ENCODE assay signal across 15 cellular contexts in genomic region chr1:39787468-39787867, GRCh38. TPM values are rescaled to one million over a fixed set of nuclear protein-coding genes. Genes with fewer than 3 reads are reported as not detected.
DNase-seq lines count a peak whose midpoint lies in the region; ATAC-seq and TF ChIP-seq lines count a peak whose summit lies in the region.
"Had no signal": no experiment of that assay in that cellular context is flagged by ENCODE, and none has a peak within 500 bp of the region (broad histone marks: within the 10 kb centered on the region; RNA-seq: fewer than 3 reads in every experiment).

No MANE protein-coding gene starts in this region.

- H3K4me3 Mint-ChIP-seq in neural crest cell, result peak overlapping the region; percentile 41

- no peak for ATAC-seq in HG03139 (IDR thresholded peaks at IDR 0.05; ENCODE audit: unreplicated experiment)
- ATAC-seq: right cardiac atrium had no signal

- H3K27ac ChIP-seq in coronary artery, result no peak overlapping the region
- H3K27ac ChIP-seq: PC-9 had no signal

- no peak overlapping the region for H3K27ac Mint-ChIP-seq in neural crest cell (ENCODE audit: unreplicated experiment)

- no peaks in the 10 kb centered on the region for H3K9me3 Mint-ChIP-seq in neural crest cell

- H3K4me1 Mint-ChIP-seq in neural crest cell, result peaks cover 19% of the 10 kb centered on the region

- peaks cover 65% of the 10 kb centered on the region for H3K27me3 ChIP-seq in H7 (ENCODE audit: control insufficient read depth, insufficient read depth, low read length)

- H3K4me3 ChIP-seq in H7 (ENCODE audit: insufficient read depth, low read depth, low read length) (no peak overlapping the region), coronary artery (peak overlapping the region; percentile 77)
- H3K4me3 ChIP-seq: PC-9 had no signal

- H3K27me3 Mint-ChIP-seq in neural crest cell (ENCODE audit: low read depth), result peaks cover 66% of the 10 kb centered on the region

- H3K36me3 ChIP-seq in H7 (replicated peaks; ENCODE audit: control insufficient read depth, insufficient read depth, low read length), result no peaks in the 10 kb centered on the region

- no peaks in the 10 kb centered on the region for H3K36me3 Mint-ChIP-seq in neural crest cell (ENCODE audit: low read depth)

- TF ChIP-seq CTCF in coronary artery (IDR thresholded peaks at IDR 0.05), result no peak
- no peak for TF ChIP-seq CTCF in neural crest cell (conservative IDR thresholded peaks at IDR 0.05)

- DNase-seq in COLO668 (lab: John Stamatoyannopoulos, UW; ENCODE audit: unreplicated experiment) (peak; percentile 100), H7 (peak; percentile 49), coronary artery (ENCODE audit: low spot score) (no peak), neural crest cell (ENCODE audit: low read depth, low spot score) (no peak), activated gamma-delta T cell treated with Interleukin-2 at 50 U/mL for 16 hours (no peak), NCI-H2081 treated with DMSO at 0.1 percent for 48 hours (lab: John Stamatoyannopoulos, UW) (no peak)
- no peak for DNase-seq in activated effector memory CD4-positive, alpha-beta T cell treated with Interleukin-2 at 50 U/mL for 16 hours
- DNase-seq: DMS 273 treated with DMSO at 0.1 percent for 48 hours, erythroblast, Kasumi-1, NCI-H2171 treated with DMSO at 0.1 percent for 48 hours, PC-9, right cardiac atrium had no signal

RNA-seq across cellular contexts. Expression of gene BMP8B, which starts 1.2 kb away (rescaled TPM):
- 0.24 and 0.37 TPM in 2 replicates for total RNA-seq in H7 (2014; rRNA removed; shearing (Covaris generic))
- 1.2 and 1.4 TPM in 2 replicates for total RNA-seq in neural crest cell

RNA-seq across cellular contexts. Expression of gene OXCT2, which starts 16.3 kb away (rescaled TPM):
- not detected in 2 replicates for total RNA-seq in H7 (2014; rRNA removed; shearing (Covaris generic))
- 0.75 and 0.77 TPM in 2 replicates for total RNA-seq in neural crest cell
- total RNA-seq: T-helper 1 cell treated with Interleukin-12 subunit alpha and Interleukin-12 subunit beta and Interleukin-4 antibody, amounts not matched to agents 30 ng/mL and 1 ng/mL, for 36 hours had no signal

RNA-seq across cellular contexts. Expression of gene PPIE, which starts 48.8 kb away (rescaled TPM):
- 62.1 and 63.1 TPM in 2 replicates for total RNA-seq in H7 (2014; rRNA removed; shearing (Covaris generic))
- total RNA-seq in neural crest cell, result 51.3 and 56.2 TPM in 2 replicates

Comparison
In these comparisons a context has a peak if more than half of its experiments do, and no peak if none do; other contexts are left out.
1. DNase-seq: peak in COLO668 (single experiment) and H7 (single experiment); none in coronary artery (single experiment), neural crest cell (single experiment), activated effector memory CD4-positive, alpha-beta T cell treated with Interleukin-2 at 50 U/mL for 16 hours (single experiment), activated gamma-delta T cell treated with Interleukin-2 at 50 U/mL for 16 hours (single experiment) and NCI-H2081 treated with DMSO at 0.1 percent for 48 hours (single experiment).